25 cellular contexts compared by ENCODE assay signal in genomic region chr18:59851784-59852399, GRCh38.
"Had no signal": no experiment of that assay in that cellular context is flagged by ENCODE, and none has a peak within 500 bp of the region (broad histone marks: within the 10 kb centered on the region; RNA-seq: fewer than 3 reads in every experiment).

No MANE protein-coding gene starts in this region.

- ATAC-seq: activated naive CD4-positive, alpha-beta T cell treated with anti-CD3 and anti-CD28 coated beads, Interleukin-2, amount 50 U/mL, for 72 hours; activated naive CD8-positive, alpha-beta T cell treated with anti-CD3 and anti-CD28 coated beads, Interleukin-2, amount 50 U/mL, for 24 hours; activated T-cell treated with anti-CD3 and anti-CD28 coated beads, Interleukin-2, amount 50 U/mL, for 4 hours; T-cell had no signal

- H3K9me3 ChIP-seq: MG63 had no signal

- H3K36me3 ChIP-seq: cardiac muscle cell, MG63 had no signal

- H3K27me3 ChIP-seq: cardiac muscle cell, MG63 had no signal

- H3K27ac ChIP-seq: cardiac muscle cell had no signal

- DNase-seq: activated CD4-positive, alpha-beta memory T cell treated with anti-CD3 and anti-CD28 coated beads for 36 hours; activated CD4-positive, alpha-beta T cell treated with anti-CD3 and anti-CD28 coated beads, Interleukin-2, amount 10 ng/mL, durations not matched to agents 7 days and 5 days; activated CD4-positive, CD25-positive, alpha-beta regulatory T cell; activated CD8-positive, alpha-beta memory T cell treated with anti-CD3 and anti-CD28 coated beads for 24 hours; activated effector memory CD4-positive, alpha-beta T cell treated with anti-CD3 and anti-CD28 coated beads, Interleukin-2, amount 50 U/mL, for 16 hours; activated naive CD4-positive, alpha-beta T cell treated with Interleukin-2 at 50 U/mL for 16 hours; activated naive CD8-positive, alpha-beta T cell treated with anti-CD3 and anti-CD28 coated beads, Interleukin-2, amount 50 U/mL, for 24 hours; activated T-cell treated with anti-CD3 and anti-CD28 coated beads, Interleukin-2, amount 50 U/mL, for 4 hours; amygdala; KG1; MG63; MV-4-11; NCI-H1092 treated with DMSO at 0.1 percent for 48 hours; NCI-H1417 treated with DMSO at 0.1 percent for 48 hours; NCI-H1694; NCI-H2029 treated with DMSO at 0.1 percent for 48 hours; NCI-H345; NCI-H510A; NCI-H526 treated with DMSO at 0.1 percent for 48 hours; SIG-M5; T-cell; T-helper 2 cell; T1000 had no signal

- H3K4me3 ChIP-seq: cardiac muscle cell, MG63 had no signal
